1 cellular context compared by ENCODE assay signal in the genomic region with DNA sequence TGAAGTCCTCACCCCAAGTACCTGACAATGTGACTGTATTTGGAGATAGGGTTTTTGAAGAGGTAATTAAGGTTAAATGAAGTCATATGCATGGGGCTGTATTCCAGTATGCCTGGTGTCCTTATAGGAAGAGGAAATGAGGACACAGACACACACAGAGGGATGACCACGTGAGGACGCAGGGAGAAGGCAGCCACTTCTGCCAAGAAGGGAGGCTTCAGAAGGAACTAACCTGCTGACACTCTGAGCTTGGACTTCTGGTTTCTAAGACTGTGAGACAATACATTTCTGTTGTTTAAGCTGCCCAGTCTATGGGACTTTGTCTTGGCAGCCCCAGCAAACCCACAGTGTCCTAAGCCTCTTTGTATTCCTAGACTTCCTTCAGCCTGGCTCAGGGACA.
TF ChIP-seq lines count a peak whose summit lies in the region.

No MANE protein-coding gene starts in this region.

TF ChIP-seq in GM23338, 12 proteins besides CTCF, POLR2A, EP300 and RAD21:
- TF ChIP-seq, protein P1, sequence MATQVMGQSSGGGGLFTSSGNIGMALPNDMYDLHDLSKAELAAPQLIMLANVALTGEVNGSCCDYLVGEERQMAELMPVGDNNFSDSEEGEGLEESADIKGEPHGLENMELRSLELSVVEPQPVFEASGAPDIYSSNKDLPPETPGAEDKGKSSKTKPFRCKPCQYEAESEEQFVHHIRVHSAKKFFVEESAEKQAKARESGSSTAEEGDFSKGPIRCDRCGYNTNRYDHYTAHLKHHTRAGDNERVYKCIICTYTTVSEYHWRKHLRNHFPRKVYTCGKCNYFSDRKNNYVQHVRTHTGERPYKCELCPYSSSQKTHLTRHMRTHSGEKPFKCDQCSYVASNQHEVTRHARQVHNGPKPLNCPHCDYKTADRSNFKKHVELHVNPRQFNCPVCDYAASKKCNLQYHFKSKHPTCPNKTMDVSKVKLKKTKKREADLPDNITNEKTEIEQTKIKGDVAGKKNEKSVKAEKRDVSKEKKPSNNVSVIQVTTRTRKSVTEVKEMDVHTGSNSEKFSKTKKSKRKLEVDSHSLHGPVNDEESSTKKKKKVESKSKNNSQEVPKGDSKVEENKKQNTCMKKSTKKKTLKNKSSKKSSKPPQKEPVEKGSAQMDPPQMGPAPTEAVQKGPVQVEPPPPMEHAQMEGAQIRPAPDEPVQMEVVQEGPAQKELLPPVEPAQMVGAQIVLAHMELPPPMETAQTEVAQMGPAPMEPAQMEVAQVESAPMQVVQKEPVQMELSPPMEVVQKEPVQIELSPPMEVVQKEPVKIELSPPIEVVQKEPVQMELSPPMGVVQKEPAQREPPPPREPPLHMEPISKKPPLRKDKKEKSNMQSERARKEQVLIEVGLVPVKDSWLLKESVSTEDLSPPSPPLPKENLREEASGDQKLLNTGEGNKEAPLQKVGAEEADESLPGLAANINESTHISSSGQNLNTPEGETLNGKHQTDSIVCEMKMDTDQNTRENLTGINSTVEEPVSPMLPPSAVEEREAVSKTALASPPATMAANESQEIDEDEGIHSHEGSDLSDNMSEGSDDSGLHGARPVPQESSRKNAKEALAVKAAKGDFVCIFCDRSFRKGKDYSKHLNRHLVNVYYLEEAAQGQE (IDR thresholded peaks at IDR 0.05; ENCODE audit: unreplicated experiment), result no peak
- TF ChIP-seq ZNF114 (CRISPR knock-in tag; IDR thresholded peaks at IDR 0.05) (no peak), POLR2AphosphoS5 (IDR thresholded peaks at IDR 0.05; ENCODE audit: low read depth) (no peak), NANOG (IDR thresholded peaks at IDR 0.05; ENCODE audit: borderline replicate concordance) (no peak), EZH2 (IDR thresholded peaks at IDR 0.05; ENCODE audit: low read depth, unreplicated experiment) (no peak), JUNB (IDR thresholded peaks at IDR 0.05; ENCODE audit: unreplicated experiment) (no peak), ZNF331 (CRISPR knock-in tag; IDR thresholded peaks at IDR 0.05; ENCODE audit: low read depth) (no peak), STAT1 (IDR thresholded peaks at IDR 0.05; ENCODE audit: unreplicated experiment) (no peak), EZH2phosphoT487 (IDR thresholded peaks at IDR 0.05; ENCODE audit: unreplicated experiment) (no peak), CREB1 (CRISPR knock-in tag; IDR thresholded peaks at IDR 0.05; ENCODE audit: low read depth) (no peak)
- TF ChIP-seq, protein P2, sequence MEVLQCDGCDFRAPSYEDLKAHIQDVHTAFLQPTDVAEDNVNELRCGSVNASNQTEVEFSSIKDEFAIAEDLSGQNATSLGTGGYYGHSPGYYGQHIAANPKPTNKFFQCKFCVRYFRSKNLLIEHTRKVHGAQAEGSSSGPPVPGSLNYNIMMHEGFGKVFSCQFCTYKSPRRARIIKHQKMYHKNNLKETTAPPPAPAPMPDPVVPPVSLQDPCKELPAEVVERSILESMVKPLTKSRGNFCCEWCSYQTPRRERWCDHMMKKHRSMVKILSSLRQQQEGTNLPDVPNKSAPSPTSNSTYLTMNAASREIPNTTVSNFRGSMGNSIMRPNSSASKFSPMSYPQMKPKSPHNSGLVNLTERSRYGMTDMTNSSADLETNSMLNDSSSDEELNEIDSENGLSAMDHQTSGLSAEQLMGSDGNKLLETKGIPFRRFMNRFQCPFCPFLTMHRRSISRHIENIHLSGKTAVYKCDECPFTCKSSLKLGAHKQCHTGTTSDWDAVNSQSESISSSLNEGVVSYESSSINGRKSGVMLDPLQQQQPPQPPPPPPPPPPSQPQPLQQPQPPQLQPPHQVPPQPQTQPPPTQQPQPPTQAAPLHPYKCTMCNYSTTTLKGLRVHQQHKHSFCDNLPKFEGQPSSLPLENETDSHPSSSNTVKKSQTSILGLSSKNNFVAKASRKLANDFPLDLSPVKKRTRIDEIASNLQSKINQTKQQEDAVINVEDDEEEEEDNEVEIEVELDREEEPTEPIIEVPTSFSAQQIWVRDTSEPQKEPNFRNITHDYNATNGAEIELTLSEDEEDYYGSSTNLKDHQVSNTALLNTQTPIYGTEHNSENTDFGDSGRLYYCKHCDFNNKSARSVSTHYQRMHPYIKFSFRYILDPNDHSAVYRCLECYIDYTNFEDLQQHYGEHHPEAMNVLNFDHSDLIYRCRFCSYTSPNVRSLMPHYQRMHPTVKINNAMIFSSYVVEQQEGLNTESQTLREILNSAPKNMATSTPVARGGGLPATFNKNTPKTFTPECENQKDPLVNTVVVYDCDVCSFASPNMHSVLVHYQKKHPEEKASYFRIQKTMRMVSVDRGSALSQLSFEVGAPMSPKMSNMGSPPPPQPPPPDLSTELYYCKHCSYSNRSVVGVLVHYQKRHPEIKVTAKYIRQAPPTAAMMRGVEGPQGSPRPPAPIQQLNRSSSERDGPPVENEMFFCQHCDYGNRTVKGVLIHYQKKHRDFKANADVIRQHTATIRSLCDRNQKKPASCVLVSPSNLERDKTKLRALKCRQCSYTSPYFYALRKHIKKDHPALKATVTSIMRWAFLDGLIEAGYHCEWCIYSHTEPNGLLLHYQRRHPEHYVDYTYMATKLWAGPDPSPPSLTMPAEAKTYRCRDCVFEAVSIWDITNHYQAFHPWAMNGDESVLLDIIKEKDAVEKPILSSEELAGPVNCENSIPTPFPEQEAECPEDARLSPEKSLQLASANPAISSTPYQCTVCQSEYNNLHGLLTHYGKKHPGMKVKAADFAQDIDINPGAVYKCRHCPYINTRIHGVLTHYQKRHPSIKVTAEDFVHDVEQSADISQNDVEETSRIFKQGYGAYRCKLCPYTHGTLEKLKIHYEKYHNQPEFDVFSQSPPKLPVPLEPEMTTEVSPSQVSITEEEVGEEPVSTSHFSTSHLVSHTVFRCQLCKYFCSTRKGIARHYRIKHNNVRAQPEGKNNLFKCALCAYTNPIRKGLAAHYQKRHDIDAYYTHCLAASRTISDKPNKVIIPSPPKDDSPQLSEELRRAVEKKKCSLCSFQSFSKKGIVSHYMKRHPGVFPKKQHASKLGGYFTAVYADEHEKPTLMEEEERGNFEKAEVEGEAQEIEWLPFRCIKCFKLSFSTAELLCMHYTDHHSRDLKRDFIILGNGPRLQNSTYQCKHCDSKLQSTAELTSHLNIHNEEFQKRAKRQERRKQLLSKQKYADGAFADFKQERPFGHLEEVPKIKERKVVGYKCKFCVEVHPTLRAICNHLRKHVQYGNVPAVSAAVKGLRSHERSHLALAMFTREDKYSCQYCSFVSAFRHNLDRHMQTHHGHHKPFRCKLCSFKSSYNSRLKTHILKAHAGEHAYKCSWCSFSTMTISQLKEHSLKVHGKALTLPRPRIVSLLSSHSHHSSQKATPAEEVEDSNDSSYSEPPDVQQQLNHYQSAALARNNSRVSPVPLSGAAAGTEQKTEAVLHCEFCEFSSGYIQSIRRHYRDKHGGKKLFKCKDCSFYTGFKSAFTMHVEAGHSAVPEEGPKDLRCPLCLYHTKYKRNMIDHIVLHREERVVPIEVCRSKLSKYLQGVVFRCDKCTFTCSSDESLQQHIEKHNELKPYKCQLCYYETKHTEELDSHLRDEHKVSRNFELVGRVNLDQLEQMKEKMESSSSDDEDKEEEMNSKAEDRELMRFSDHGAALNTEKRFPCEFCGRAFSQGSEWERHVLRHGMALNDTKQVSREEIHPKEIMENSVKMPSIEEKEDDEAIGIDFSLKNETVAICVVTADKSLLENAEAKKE (CRISPR knock-in tag; IDR thresholded peaks at IDR 0.05), result no peak
- TF ChIP-seq, protein P3, sequence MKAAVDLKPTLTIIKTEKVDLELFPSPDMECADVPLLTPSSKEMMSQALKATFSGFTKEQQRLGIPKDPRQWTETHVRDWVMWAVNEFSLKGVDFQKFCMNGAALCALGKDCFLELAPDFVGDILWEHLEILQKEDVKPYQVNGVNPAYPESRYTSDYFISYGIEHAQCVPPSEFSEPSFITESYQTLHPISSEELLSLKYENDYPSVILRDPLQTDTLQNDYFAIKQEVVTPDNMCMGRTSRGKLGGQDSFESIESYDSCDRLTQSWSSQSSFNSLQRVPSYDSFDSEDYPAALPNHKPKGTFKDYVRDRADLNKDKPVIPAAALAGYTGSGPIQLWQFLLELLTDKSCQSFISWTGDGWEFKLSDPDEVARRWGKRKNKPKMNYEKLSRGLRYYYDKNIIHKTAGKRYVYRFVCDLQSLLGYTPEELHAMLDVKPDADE (IDR thresholded peaks at IDR 0.05), result no peak
